Comparison of ENCODE assay signal across 19 cellular contexts in genomic region chr3:20047341-20047779, GRCh38. TPM values are rescaled to one million over a fixed set of nuclear protein-coding genes. Genes with fewer than 3 reads are reported as not detected.
DNase-seq lines count a peak whose midpoint lies in the region; ATAC-seq and TF ChIP-seq lines count a peak whose summit lies in the region.
"Had no signal": no experiment of that assay in that cellular context is flagged by ENCODE, and none has a peak within 500 bp of the region (broad histone marks: within the 10 kb centered on the region; RNA-seq: fewer than 3 reads in every experiment).

No MANE protein-coding gene starts in this region.

- no peak for ATAC-seq in GM19324 (IDR thresholded peaks at IDR 0.05; ENCODE audit: low FRiP score, unreplicated experiment)
- ATAC-seq: gastrocnemius medialis had no signal

- H3K27me3 ChIP-seq in OCI-LY3 (ENCODE audit: low read depth, low read length) = no peaks in the 10 kb centered on the region
- H3K27me3 ChIP-seq in fibroblast of lung (ENCODE audit: control insufficient read depth, insufficient read depth, low read length) = no peaks in the 10 kb centered on the region
- no peaks in the 10 kb centered on the region for H3K27me3 ChIP-seq in stomach smooth muscle (ENCODE audit: control insufficient read depth in 1 of 2, insufficient read depth in 2 of 2, low read length in 2 of 2)
- H3K27me3 ChIP-seq: BLaER1 treated with 17β-estradiol and CSF1 and Interleukin-3, amounts not matched to agents 10 nM and 100 nM; gastrocnemius medialis had no signal

- H3K79me2 ChIP-seq in OCI-LY3 (ENCODE audit: low read length) (peaks cover 36% of the 10 kb centered on the region), fibroblast of lung (ENCODE audit: control insufficient read depth, insufficient read depth, low read length) (no peaks in the 10 kb centered on the region)

- H4K20me1 ChIP-seq in OCI-LY3 (ENCODE audit: insufficient read depth, low read length) (peaks cover under 1% of the 10 kb centered on the region; the same call in 1 of the 2 replicates), fibroblast of lung (ENCODE audit: control insufficient read depth, extremely low read depth, insufficient read depth, low read length) (no peaks in the 10 kb centered on the region)

- H3K36me3 ChIP-seq in OCI-LY3 (replicated peaks; ENCODE audit: low read depth, low read length) = no peaks in the 10 kb centered on the region
- H3K36me3 ChIP-seq in fibroblast of lung (ENCODE audit: control insufficient read depth, insufficient read depth, low read length) = no peaks in the 10 kb centered on the region
- no peaks in the 10 kb centered on the region for H3K36me3 ChIP-seq in stomach smooth muscle (ENCODE audit: control insufficient read depth in 2 of 2, insufficient read depth in 2 of 2, low read length in 2 of 2)
- H3K36me3 ChIP-seq: BLaER1 treated with 17β-estradiol and CSF1 and Interleukin-3, amounts not matched to agents 10 nM and 100 nM; gastrocnemius medialis had no signal

- peak overlapping the region; percentile 49 for H3K9ac ChIP-seq in OCI-LY3 (ENCODE audit: low read length)
- no peak overlapping the region for H3K9ac ChIP-seq in fibroblast of lung (ENCODE audit: insufficient read depth, low read length)
- no peak overlapping the region for H3K9ac ChIP-seq in stomach smooth muscle (ENCODE audit: low read length in 2 of 2)

- no peak overlapping the region for H2AFZ ChIP-seq in OCI-LY3 (ENCODE audit: low read depth, low read length)
- no peak overlapping the region for H2AFZ ChIP-seq in fibroblast of lung (ENCODE audit: low read length)

- H3K27ac ChIP-seq in OCI-LY3 (ENCODE audit: low read length) (peak overlapping the region; percentile 69; the same call in 1 of the 2 replicates), fibroblast of lung (ENCODE audit: insufficient read depth, low read length) (no peak overlapping the region), stomach smooth muscle (ENCODE audit: low read length) (peak overlapping the region; percentile 41)

- H3K4me3 ChIP-seq in OCI-LY3 (ENCODE audit: low read length) (peak overlapping the region; percentile 68), fibroblast of lung (replicated peaks in 1 of 4; ENCODE audit: control extremely low read depth in 1 of 4, insufficient read depth in 1 of 4, low read depth in 3 of 4, low read length in 4 of 4) (no peak overlapping the region), stomach smooth muscle (ENCODE audit: low read length in 2 of 2) (no peak overlapping the region)
- H3K4me3 ChIP-seq: BLaER1 treated with 17β-estradiol and CSF1 and Interleukin-3, amounts not matched to agents 10 nM and 100 nM; gastrocnemius medialis; skin epidermis had no signal

- DNase-seq in HCEC 1CT = peak; percentile 39
- no peak for DNase-seq in fibroblast of lung (ENCODE audit: low read depth in 2 of 2)
- DNase-seq in erythroblast (lab: John Stamatoyannopoulos, UW) = no peak
- no peak for DNase-seq in GM19240 (ENCODE audit: insufficient read length, low spot score)
- DNase-seq: activated CD4-positive, alpha-beta T cell treated with anti-CD3 and anti-CD28 coated beads, Interleukin-2, amount 50 U/mL, for 1 hour; activated effector memory CD4-positive, alpha-beta T cell treated with anti-CD3 and anti-CD28 coated beads, Interleukin-2, amount 50 U/mL, for 16 hours; effector CD4-positive, alpha-beta T cell; gastrocnemius medialis; Kasumi-1; mammary epithelial cell; NCI-H2029 treated with DMSO at 0.1 percent for 48 hours; NCI-H774; T-helper 2 cell had no signal

- TF ChIP-seq CTCF in OCI-LY3 (IDR thresholded peaks at IDR 0.05; ENCODE audit: low read depth, low read length) (no peak), fibroblast of lung (conservative IDR thresholded peaks at IDR 0.05 in 1 of 2, IDR thresholded peaks at IDR 0.05 in 1 of 2; ENCODE audit: low read depth in 1 of 2, low read length in 2 of 2) (no peak)

- H3K4me1 ChIP-seq in OCI-LY3 (ENCODE audit: low read length) (peaks cover 51% of the 10 kb centered on the region), fibroblast of lung (ENCODE audit: control insufficient read depth, extremely low read depth, insufficient read depth, low read length) (peaks cover 7% of the 10 kb centered on the region), stomach smooth muscle (ENCODE audit: control insufficient read depth, insufficient read depth, low read length) (peaks cover 25% of the 10 kb centered on the region)

- H3K4me2 ChIP-seq in OCI-LY3 (ENCODE audit: low read length) (peak overlapping the region; percentile 94), fibroblast of lung (ENCODE audit: extremely low read depth, insufficient read depth, low read length) (peak overlapping the region; percentile 88)

- H3K9me3 ChIP-seq in OCI-LY3 (ENCODE audit: insufficient read depth, low read length) = no peaks in the 10 kb centered on the region
- H3K9me3 ChIP-seq in fibroblast of lung (ENCODE audit: control insufficient read depth, insufficient read depth, low read depth, low read length) = no peaks in the 10 kb centered on the region
- H3K9me3 ChIP-seq in stomach smooth muscle (ENCODE audit: control insufficient read depth in 2 of 2, low read length in 2 of 2) = no peaks in the 10 kb centered on the region
- H3K9me3 ChIP-seq: BLaER1 treated with 17β-estradiol and CSF1 and Interleukin-3, amounts not matched to agents 10 nM and 100 nM; gastrocnemius medialis had no signal

- no peak for TF ChIP-seq POLR2A in erythroblast (IDR thresholded peaks at IDR 0.05; ENCODE audit: low read length)

RNA-seq across cellular contexts. Expression of gene KAT2B, which starts 7.1 kb away (rescaled TPM):
- 7.7 and 14.7 TPM in 2 replicates for total RNA-seq in fibroblast of lung
- polyA plus RNA-seq in fibroblast of lung = 9.1 and 11.2 TPM in 2 replicates
- 5.8 and 7.9 TPM in 2 replicates for polyA plus RNA-seq in fibroblast of lung (2012)
- polyA minus RNA-seq in fibroblast of lung (ENCODE audit: low replicate concordance) = 2.2 and 3.3 TPM in 2 replicates

RNA-seq across cellular contexts. Expression of gene PP2D1, which starts 35.3 kb away (rescaled TPM):
- not detected in 2 replicates for total RNA-seq in fibroblast of lung
- polyA plus RNA-seq in fibroblast of lung = not detected in 2 replicates
- polyA plus RNA-seq in fibroblast of lung (2012) = 0.12 and 0.13 TPM in 2 replicates
- not detected in 2 replicates for polyA minus RNA-seq in fibroblast of lung (ENCODE audit: low replicate concordance)
- total RNA-seq: Daoy, gastrocnemius medialis, mammary epithelial cell had no signal
- polyA plus RNA-seq: mammary epithelial cell had no signal
